ENCODE assay signal across 1 cellular context in the genomic region with DNA sequence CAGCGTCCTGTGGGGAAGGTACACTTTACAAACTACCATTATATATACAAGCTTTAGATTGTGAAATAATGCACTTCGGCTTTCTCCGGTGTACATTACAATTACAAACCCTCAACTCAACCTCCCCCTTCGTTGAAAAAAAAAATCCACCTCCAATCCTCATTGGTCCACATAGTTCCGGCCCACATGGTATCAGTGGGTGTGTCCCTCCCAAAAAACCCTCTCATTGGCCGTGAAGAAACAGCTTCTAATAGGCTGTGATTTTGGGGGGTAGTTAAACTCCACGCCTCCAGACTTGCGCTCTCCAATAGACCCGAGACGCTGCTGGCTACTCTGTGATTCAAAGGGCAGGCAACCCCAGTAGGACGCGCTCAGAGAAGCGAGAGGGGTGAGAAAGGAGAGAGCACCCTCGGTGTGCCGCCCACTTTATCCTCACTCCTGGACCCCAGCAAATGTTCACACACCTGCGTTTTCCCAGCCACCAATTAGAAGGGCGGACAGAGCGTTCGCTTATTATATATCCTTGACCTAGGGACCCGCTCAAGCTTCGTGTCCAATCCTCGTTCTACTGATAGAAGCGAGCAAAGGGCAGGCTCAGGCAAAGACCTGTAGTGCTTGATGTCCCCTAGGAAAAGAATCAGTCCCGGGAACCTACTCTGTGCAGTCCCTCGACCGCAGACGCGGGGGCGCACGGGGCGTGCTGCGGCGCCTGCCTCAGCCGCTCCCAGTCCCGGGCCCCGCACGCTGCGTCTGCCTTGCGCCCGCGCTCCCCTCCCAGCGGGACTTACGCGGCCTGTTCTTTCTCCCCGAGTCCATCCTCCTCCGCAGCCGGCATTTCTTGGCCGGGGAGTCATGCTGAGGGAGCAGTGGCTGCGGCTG.
TF ChIP-seq lines count a peak whose summit lies in the region.

No MANE protein-coding gene starts in this region.

TF ChIP-seq in SK-N-SH, 30 proteins besides CTCF, POLR2A, EP300 and RAD21 (continued from another document):
- peak; percentile 38; the same call in 1 of the 2 replicates for TF ChIP-seq RCOR1 (IDR thresholded peaks at IDR 0.05; ENCODE audit: low read length)
- TF ChIP-seq MEF2A (IDR thresholded peaks at IDR 0.05; ENCODE audit: borderline replicate concordance, low read depth) = no peak
- TF ChIP-seq, protein P1, sequence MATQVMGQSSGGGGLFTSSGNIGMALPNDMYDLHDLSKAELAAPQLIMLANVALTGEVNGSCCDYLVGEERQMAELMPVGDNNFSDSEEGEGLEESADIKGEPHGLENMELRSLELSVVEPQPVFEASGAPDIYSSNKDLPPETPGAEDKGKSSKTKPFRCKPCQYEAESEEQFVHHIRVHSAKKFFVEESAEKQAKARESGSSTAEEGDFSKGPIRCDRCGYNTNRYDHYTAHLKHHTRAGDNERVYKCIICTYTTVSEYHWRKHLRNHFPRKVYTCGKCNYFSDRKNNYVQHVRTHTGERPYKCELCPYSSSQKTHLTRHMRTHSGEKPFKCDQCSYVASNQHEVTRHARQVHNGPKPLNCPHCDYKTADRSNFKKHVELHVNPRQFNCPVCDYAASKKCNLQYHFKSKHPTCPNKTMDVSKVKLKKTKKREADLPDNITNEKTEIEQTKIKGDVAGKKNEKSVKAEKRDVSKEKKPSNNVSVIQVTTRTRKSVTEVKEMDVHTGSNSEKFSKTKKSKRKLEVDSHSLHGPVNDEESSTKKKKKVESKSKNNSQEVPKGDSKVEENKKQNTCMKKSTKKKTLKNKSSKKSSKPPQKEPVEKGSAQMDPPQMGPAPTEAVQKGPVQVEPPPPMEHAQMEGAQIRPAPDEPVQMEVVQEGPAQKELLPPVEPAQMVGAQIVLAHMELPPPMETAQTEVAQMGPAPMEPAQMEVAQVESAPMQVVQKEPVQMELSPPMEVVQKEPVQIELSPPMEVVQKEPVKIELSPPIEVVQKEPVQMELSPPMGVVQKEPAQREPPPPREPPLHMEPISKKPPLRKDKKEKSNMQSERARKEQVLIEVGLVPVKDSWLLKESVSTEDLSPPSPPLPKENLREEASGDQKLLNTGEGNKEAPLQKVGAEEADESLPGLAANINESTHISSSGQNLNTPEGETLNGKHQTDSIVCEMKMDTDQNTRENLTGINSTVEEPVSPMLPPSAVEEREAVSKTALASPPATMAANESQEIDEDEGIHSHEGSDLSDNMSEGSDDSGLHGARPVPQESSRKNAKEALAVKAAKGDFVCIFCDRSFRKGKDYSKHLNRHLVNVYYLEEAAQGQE (IDR thresholded peaks at IDR 0.05; ENCODE audit: low read depth, low read length) = peak; percentile 32; the same call in 1 of the 2 replicates
- TF ChIP-seq TAF1 (IDR thresholded peaks at IDR 0.05; ENCODE audit: borderline replicate concordance, low read depth, low read length) = peak; percentile 91
- no peak for TF ChIP-seq SMC3 (IDR thresholded peaks at IDR 0.05; ENCODE audit: low read depth, low read length)
- TF ChIP-seq, protein P2, sequence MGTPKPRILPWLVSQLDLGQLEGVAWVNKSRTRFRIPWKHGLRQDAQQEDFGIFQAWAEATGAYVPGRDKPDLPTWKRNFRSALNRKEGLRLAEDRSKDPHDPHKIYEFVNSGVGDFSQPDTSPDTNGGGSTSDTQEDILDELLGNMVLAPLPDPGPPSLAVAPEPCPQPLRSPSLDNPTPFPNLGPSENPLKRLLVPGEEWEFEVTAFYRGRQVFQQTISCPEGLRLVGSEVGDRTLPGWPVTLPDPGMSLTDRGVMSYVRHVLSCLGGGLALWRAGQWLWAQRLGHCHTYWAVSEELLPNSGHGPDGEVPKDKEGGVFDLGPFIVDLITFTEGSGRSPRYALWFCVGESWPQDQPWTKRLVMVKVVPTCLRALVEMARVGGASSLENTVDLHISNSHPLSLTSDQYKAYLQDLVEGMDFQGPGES (IDR thresholded peaks at IDR 0.05; ENCODE audit: low read depth, low read length) = no peak
- TF ChIP-seq GATA2 (CRISPR knock-in tag; IDR thresholded peaks at IDR 0.05) = no peak
- no peak for TF ChIP-seq YY1 (IDR thresholded peaks at IDR 0.05; ENCODE audit: low read depth)
- TF ChIP-seq CHD2 (IDR thresholded peaks at IDR 0.05; ENCODE audit: low read length, partially characterized antibody) = peak; percentile 49
- 0 out of 2 replicates have a peak, but pooled peaks have one; percentile 19 for TF ChIP-seq TCF12 (IDR thresholded peaks at IDR 0.05)
- TF ChIP-seq NRF1 (IDR thresholded peaks at IDR 0.05; ENCODE audit: low read depth, low read length) = no peak
- no peak for TF ChIP-seq PBX3 (IDR thresholded peaks at IDR 0.05)
- TF ChIP-seq ELF1 (IDR thresholded peaks at IDR 0.05) = no peak
- no peak for TF ChIP-seq RXRA (IDR thresholded peaks at IDR 0.05; ENCODE audit: borderline replicate concordance, low read depth)
- peak; percentile 51; the same call in 1 of the 2 replicates for TF ChIP-seq MAX (IDR thresholded peaks at IDR 0.05; ENCODE audit: low read depth)
- TF ChIP-seq FOXJ3 (CRISPR knock-in tag; IDR thresholded peaks at IDR 0.05) = peak; percentile 23; the same call in 1 of the 2 replicates
- peak; percentile 73; the same call in 1 of the 2 replicates for TF ChIP-seq SIN3A (IDR thresholded peaks at IDR 0.05; ENCODE audit: borderline replicate concordance, low read depth, low read length)
- no peak; the same call in 1 of the 2 replicates for TF ChIP-seq USF1 (IDR thresholded peaks at IDR 0.05; ENCODE audit: borderline replicate concordance, low read depth)
- no peak for TF ChIP-seq JUND (IDR thresholded peaks at IDR 0.05)
- peak; percentile 99 for TF ChIP-seq POLR2AphosphoS5 (IDR thresholded peaks at IDR 0.05; ENCODE audit: low read depth, low read length)
- peak; percentile 86 for TF ChIP-seq RFX5 (IDR thresholded peaks at IDR 0.05; ENCODE audit: low read length)
- TF ChIP-seq NFIC (IDR thresholded peaks at IDR 0.05; ENCODE audit: borderline replicate concordance) = no peak
- no peak for TF ChIP-seq TEAD4 (IDR thresholded peaks at IDR 0.05; ENCODE audit: borderline replicate concordance, insufficient read depth)
- TF ChIP-seq, protein P3, sequence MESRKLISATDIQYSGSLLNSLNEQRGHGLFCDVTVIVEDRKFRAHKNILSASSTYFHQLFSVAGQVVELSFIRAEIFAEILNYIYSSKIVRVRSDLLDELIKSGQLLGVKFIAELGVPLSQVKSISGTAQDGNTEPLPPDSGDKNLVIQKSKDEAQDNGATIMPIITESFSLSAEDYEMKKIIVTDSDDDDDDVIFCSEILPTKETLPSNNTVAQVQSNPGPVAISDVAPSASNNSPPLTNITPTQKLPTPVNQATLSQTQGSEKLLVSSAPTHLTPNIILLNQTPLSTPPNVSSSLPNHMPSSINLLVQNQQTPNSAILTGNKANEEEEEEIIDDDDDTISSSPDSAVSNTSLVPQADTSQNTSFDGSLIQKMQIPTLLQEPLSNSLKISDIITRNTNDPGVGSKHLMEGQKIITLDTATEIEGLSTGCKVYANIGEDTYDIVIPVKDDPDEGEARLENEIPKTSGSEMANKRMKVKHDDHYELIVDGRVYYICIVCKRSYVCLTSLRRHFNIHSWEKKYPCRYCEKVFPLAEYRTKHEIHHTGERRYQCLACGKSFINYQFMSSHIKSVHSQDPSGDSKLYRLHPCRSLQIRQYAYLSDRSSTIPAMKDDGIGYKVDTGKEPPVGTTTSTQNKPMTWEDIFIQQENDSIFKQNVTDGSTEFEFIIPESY (IDR thresholded peaks at IDR 0.05; ENCODE audit: borderline replicate concordance, low read depth) = no peak
- TF ChIP-seq, protein P4, sequence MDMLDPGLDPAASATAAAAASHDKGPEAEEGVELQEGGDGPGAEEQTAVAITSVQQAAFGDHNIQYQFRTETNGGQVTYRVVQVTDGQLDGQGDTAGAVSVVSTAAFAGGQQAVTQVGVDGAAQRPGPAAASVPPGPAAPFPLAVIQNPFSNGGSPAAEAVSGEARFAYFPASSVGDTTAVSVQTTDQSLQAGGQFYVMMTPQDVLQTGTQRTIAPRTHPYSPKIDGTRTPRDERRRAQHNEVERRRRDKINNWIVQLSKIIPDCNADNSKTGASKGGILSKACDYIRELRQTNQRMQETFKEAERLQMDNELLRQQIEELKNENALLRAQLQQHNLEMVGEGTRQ (IDR thresholded peaks at IDR 0.05; ENCODE audit: borderline replicate concordance, low read depth, low read length) = no peak
- TF ChIP-seq EZH2phosphoT487 (IDR thresholded peaks at IDR 0.05; ENCODE audit: borderline replicate concordance, low read depth) = no peak
- TF ChIP-seq GABPA (IDR thresholded peaks at IDR 0.05; ENCODE audit: low read depth) = no peak
TF ChIP-seq in SK-N-SH: peak in this region for 11.
